11 cellular contexts compared by ENCODE assay signal in the genomic region with DNA sequence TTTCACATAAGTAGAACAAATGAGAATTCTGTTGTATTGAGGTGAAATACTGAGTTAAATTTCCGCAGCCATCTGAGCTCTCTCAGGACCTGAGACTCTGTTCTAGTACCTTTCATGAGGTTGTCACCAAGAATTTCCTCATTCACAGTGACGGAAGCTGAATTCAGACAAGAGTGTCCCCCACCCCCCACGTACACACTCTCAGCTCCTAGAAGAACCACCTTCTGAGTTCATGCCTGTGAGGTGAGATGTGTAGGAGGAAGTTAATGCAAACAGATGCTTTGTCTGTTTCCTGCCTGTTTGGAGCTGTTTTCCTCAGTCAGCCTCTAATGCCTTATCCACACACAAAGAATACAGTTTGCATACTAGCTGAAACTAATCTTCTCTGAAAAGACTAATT. TPM values are rescaled to one million over a fixed set of nuclear protein-coding genes. Genes with fewer than 3 reads are reported as not detected.
A peak's percentile ranks its signal among the peaks of the same experiment; 100 is the strongest.
DNase-seq lines count a peak whose midpoint lies in the region; ATAC-seq lines count a peak whose summit lies in the region.
"Had no signal": no experiment of that assay in that cellular context is flagged by ENCODE, and none has a peak within 500 bp of the region (broad histone marks: within the 10 kb centered on the region; RNA-seq: fewer than 3 reads in every experiment).

No MANE protein-coding gene starts in this region.

- ATAC-seq in GM18511 (IDR thresholded peaks at IDR 0.05; ENCODE audit: unreplicated experiment) (peak; percentile 47), HG03520 (IDR thresholded peaks at IDR 0.05; ENCODE audit: unreplicated experiment) (no peak)
- ATAC-seq: left colon had no signal

- DNase-seq in activated CD4-positive, alpha-beta T cell treated with anti-CD3 and anti-CD28 coated beads, Interleukin-2, amount 50 U/mL, for 48 hours = peak; percentile 66 to 77
- peak; percentile 72 for DNase-seq in effector CD4-positive, alpha-beta T cell
- peak in 2 of 3 donors; percentile 32 to 47 for DNase-seq in stimulated activated CD4-positive, alpha-beta T cell treated with anti-CD3 and anti-CD28 coated beads, TNF-alpha, amount 100 ng/mL, for 1 hour (ENCODE audit: low read depth in 3 of 3, low spot score in 1 of 3)
- DNase-seq in NCI-H524 (lab: John Stamatoyannopoulos, UW) = no peak
- DNase-seq in NCI-H748 treated with DMSO at 0.1 percent for 48 hours (lab: John Stamatoyannopoulos, UW) = no peak
- DNase-seq in occipital lobe (lab: John Stamatoyannopoulos, UW) = no peak
- DNase-seq: NCI-H2081 treated with DMSO at 0.1 percent for 48 hours had no signal

RNA-seq across cellular contexts. Expression of gene BICDL1, which starts 18.2 kb away (rescaled TPM):
- 25.4 TPM for total RNA-seq in occipital lobe
- total RNA-seq: endothelial cell of umbilical vein had no signal

Comparison
In these comparisons a context has a peak if more than half of its experiments do, and no peak if none do; other contexts are left out.
1. DNase-seq: peak in activated CD4-positive, alpha-beta T cell treated with anti-CD3 and anti-CD28 coated beads, Interleukin-2, amount 50 U/mL, for 48 hours (2 of 2), effector CD4-positive, alpha-beta T cell (single experiment) and stimulated activated CD4-positive, alpha-beta T cell treated with anti-CD3 and anti-CD28 coated beads, TNF-alpha, amount 100 ng/mL, for 1 hour (2 of 3); none in NCI-H524 (0 of 2), NCI-H748 treated with DMSO at 0.1 percent for 48 hours (single experiment) and occipital lobe (single experiment).